Comparison of ENCODE assay signal across 1 cellular context in genomic region chr19:8460516-8461298, GRCh38.
TF ChIP-seq lines count a peak whose summit lies in the region.

No MANE protein-coding gene starts in this region.

TF ChIP-seq in endothelial cell of umbilical vein, 7 proteins besides CTCF, POLR2A, EP300 and RAD21:
- TF ChIP-seq MAX (IDR thresholded peaks at IDR 0.05; ENCODE audit: insufficient read depth, insufficient read length) = no peak
